ENCODE assay signal across 8 cellular contexts in genomic region chr9:4740373-4740622, GRCh38. TPM values are rescaled to one million over a fixed set of nuclear protein-coding genes. Genes with fewer than 3 reads are reported as not detected.
DNase-seq lines count a peak whose midpoint lies in the region; ATAC-seq and TF ChIP-seq lines count a peak whose summit lies in the region.

No MANE protein-coding gene starts in this region.

- H3K4me3 ChIP-seq in effector memory CD4-positive, alpha-beta T cell (ENCODE audit: insufficient read depth, low read depth, low read length, poor library complexity, severe bottlenecking): peak overlapping the region; percentile 86
- peak overlapping the region; percentile 97 for H3K4me3 ChIP-seq in neural cell (ENCODE audit: low read length)

- TF ChIP-seq EP300 in neural cell (conservative IDR thresholded peaks at IDR 0.05; ENCODE audit: poor library complexity, severe bottlenecking): no peak

- ATAC-seq in GM19467 (IDR thresholded peaks at IDR 0.05; ENCODE audit: unreplicated experiment) (no peak), GM21619 (IDR thresholded peaks at IDR 0.05; ENCODE audit: unreplicated experiment) (no peak)

- H3K27me3 ChIP-seq in effector memory CD4-positive, alpha-beta T cell (replicated peaks; ENCODE audit: control insufficient read depth, insufficient read depth, low read length, poor library complexity, severe bottlenecking): no peaks in the 10 kb centered on the region
- no peaks in the 10 kb centered on the region for H3K27me3 ChIP-seq in neural cell (ENCODE audit: insufficient read depth, low read depth, low read length)

- TF ChIP-seq POLR2A in erythroblast (IDR thresholded peaks at IDR 0.05; ENCODE audit: low read length): no peak

- no peaks in the 10 kb centered on the region for H3F3A ChIP-seq in neural cell (ENCODE audit: insufficient read depth, low read length, poor library complexity, severe bottlenecking)

- H3K27ac ChIP-seq in effector memory CD4-positive, alpha-beta T cell (ENCODE audit: insufficient read depth, low read length, poor library complexity, severe bottlenecking): peak overlapping the region; percentile 62
- H3K27ac ChIP-seq in neural cell (ENCODE audit: low read length): no peak overlapping the region

- TF ChIP-seq CTCF in neural cell (IDR thresholded peaks at IDR 0.05; ENCODE audit: poor library complexity, severe bottlenecking): no peak

- peak overlapping the region; percentile 60 for H2AFZ ChIP-seq in neural cell (ENCODE audit: low read depth, low read length)

- peaks cover 14% of the 10 kb centered on the region for H3K4me1 ChIP-seq in effector memory CD4-positive, alpha-beta T cell (ENCODE audit: control insufficient read depth, insufficient read depth, low read length, poor library complexity, severe bottlenecking)

- H3K79me2 ChIP-seq in neural cell (replicated peaks; ENCODE audit: insufficient read depth, low read length): peaks cover 42% of the 10 kb centered on the region

- no peak for TF ChIP-seq RAD21 in neural cell (conservative IDR thresholded peaks at IDR 0.05)

- peak overlapping the region; percentile 79 for H3K9ac ChIP-seq in neural cell (ENCODE audit: low read length)

- DNase-seq in EH (ENCODE audit: low read depth) (peak; percentile 37), NCI-H1092 treated with DMSO at 0.1 percent for 48 hours (lab: John Stamatoyannopoulos, UW) (peak; percentile 62), HPDE6-E6E7 (ENCODE audit: extremely low spot score) (no peak), erythroblast (lab: John Stamatoyannopoulos, UW) (no peak)
- DNase-seq in effector memory CD4-positive, alpha-beta T cell: no peak

- no peaks in the 10 kb centered on the region for H3K9me3 ChIP-seq in effector memory CD4-positive, alpha-beta T cell (ENCODE audit: control insufficient read depth, low read length)
- no peaks in the 10 kb centered on the region for H3K9me3 ChIP-seq in neural cell (ENCODE audit: low read length)

- H3K9me2 ChIP-seq in neural cell (ENCODE audit: insufficient read depth, low read length): no peaks in the 10 kb centered on the region

- peak overlapping the region; percentile 83 for H3K4me2 ChIP-seq in neural cell (ENCODE audit: low read length)

- H3K36me3 ChIP-seq in effector memory CD4-positive, alpha-beta T cell (ENCODE audit: control insufficient read depth, insufficient read depth, low read length): no peaks in the 10 kb centered on the region
- no peaks in the 10 kb centered on the region for H3K36me3 ChIP-seq in neural cell (ENCODE audit: insufficient read depth, low read length)

- H4K20me1 ChIP-seq in neural cell (ENCODE audit: insufficient read depth): no peaks in the 10 kb centered on the region

TF ChIP-seq in neural cell, 6 proteins besides CTCF, POLR2A, EP300 and RAD21:
- no peak for TF ChIP-seq SMC3 (conservative IDR thresholded peaks at IDR 0.05; ENCODE audit: poor library complexity)
- no peak for TF ChIP-seq POLR2AphosphoS5 (IDR thresholded peaks at IDR 0.05)
- no peak for TF ChIP-seq REST (IDR thresholded peaks at IDR 0.05; ENCODE audit: borderline replicate concordance)
- TF ChIP-seq MXI1 (conservative IDR thresholded peaks at IDR 0.05; ENCODE audit: poor library complexity, severe bottlenecking): no peak
- no peak for TF ChIP-seq EZH2 (IDR thresholded peaks at IDR 0.05; ENCODE audit: borderline replicate concordance, insufficient read depth, low read length, poor library complexity, severe bottlenecking)
- TF ChIP-seq TAF1 (IDR thresholded peaks at IDR 0.05; ENCODE audit: low read depth): no peak

RNA-seq across cellular contexts. Expression of gene AK3, which starts 0.7 kb away (rescaled TPM):
- polyA plus RNA-seq in neural cell: 65.9 and 73.7 TPM in 2 replicates
- polyA minus RNA-seq in neural cell: 37.0 and 37.5 TPM in 2 replicates

RNA-seq across cellular contexts. Expression of gene RCL1, which starts 52.4 kb away (rescaled TPM):
- 4.2 and 7.5 TPM in 2 replicates for polyA plus RNA-seq in neural cell
- 10.9 and 13.6 TPM in 2 replicates for polyA minus RNA-seq in neural cell

Comparison
In these comparisons a context has a peak if more than half of its experiments do, and no peak if none do; other contexts are left out.
1. DNase-seq: peak in EH (single experiment) and NCI-H1092 treated with DMSO at 0.1 percent for 48 hours (single experiment); none in effector memory CD4-positive, alpha-beta T cell (0 of 3), HPDE6-E6E7 (single experiment) and erythroblast (0 of 2).